6 cellular contexts compared by ENCODE assay signal in the genomic region with DNA sequence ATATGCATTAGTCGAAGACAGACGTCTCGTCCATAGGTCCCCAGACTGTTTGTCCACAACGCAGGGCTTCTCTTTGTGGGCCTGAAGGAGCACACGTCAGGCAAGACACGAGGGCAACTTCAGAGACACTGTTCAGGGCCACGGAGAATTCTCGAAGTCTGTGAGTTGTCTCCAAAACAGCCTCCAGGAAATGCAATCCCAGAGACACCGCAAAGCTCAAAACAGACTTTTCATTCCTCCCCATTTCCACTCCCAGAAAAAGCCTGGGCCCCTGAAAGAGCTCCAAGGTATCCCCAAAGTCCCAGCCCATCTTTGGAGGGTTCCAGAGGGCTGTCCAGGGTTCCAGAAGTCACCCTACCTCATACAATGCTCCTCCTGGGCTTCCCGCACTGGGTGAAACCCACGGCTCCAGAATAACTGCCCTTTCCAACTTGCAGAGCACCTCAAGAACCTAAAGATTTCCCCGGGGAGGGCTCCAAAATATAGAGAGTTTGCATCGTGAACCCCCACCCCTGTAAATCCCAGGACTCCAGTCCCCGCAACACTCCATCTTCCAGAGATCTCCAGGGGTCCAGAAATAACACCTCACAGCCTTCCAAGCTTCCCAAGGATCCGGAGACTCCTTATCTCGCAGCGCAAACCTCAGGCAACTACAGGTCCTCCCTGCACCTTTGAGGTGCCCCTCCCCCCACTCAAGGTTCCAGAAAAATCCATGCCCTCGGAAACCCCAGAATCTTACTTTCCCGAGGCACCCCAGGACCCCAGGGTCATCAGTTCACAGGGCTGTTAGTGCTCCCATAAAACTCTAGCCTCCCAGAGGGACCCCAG. TPM values are rescaled to one million over a fixed set of nuclear protein-coding genes. Genes with fewer than 3 reads are reported as not detected.
A peak's percentile ranks its signal among the peaks of the same experiment; 100 is the strongest.
DNase-seq lines count a peak whose midpoint lies in the region; ATAC-seq, FAIRE-seq and TF ChIP-seq lines count a peak whose summit lies in the region.

No MANE protein-coding gene starts in this region.

- peak overlapping the region; percentile 92 to 96 for H3K27ac ChIP-seq in A549
- peak overlapping the region; percentile 91 for H3K27ac ChIP-seq in skeletal muscle tissue (ENCODE audit: low read depth, low read length)

- peak overlapping the region; percentile 80 for H3K4me2 ChIP-seq in A549

- no peak for FAIRE-seq in A549 (lab: Jason Lieb, UNC)

- CTCF ChIA-PET in A549 (lab: Yijun Ruan, JAX), result interaction anchor here (0.7 to 18.4 kb wide), 7 partner anchors 9 to 171 kb away, joined by 3 to 332 read pairs (median 4); no protein-coding TSS in a partner anchor

- peak; percentile 0 to 1; a peak in 3 of 6 replicates for ATAC-seq in A549

- H3K4me3 ChIP-seq in A549 (peak overlapping the region; percentile 33), skeletal muscle tissue (ENCODE audit: low read length in 3 of 3) (peak overlapping the region; percentile 56 to 75 (median 70))
- H3K4me3 ChIP-seq in Jurkat, Clone E6-1 (ENCODE audit: low read length), result peak overlapping the region; percentile 78

- WGBS in A549 (ENCODE audit: missing lambda C conversion rate), result 10% methylated on average over 17 of the region's 19 CpGs

- H3K9me3 ChIP-seq in A549 (no peaks in the 10 kb centered on the region), skeletal muscle tissue (ENCODE audit: control insufficient read depth in 3 of 3, low read length in 3 of 3) (no peaks in the 10 kb centered on the region)

- TF ChIP-seq POLR2A in A549 (IDR thresholded peaks at IDR 0.05; ENCODE audit: low read length) (peak; percentile 9; the same call in 1 of the 2 replicates), erythroblast (IDR thresholded peaks at IDR 0.05; ENCODE audit: low read length) (peak; percentile 63)

- TF ChIP-seq CTCF in A549 (IDR thresholded peaks at IDR 0.05), result no peak

- DNase-seq in A549 (ENCODE audit: low read depth in 1 of 2, low spot score in 1 of 2), result peak; percentile 63 to 83
- no peak for DNase-seq in Jurkat, Clone E6-1 (ENCODE audit: low read depth, low spot score)
- peak in 1 of 2 experiments; percentile 85 for DNase-seq in erythroblast (lab: John Stamatoyannopoulos, UW)
- no peak for DNase-seq in mucosa of gallbladder (ENCODE audit: low spot score)
- no peak for DNase-seq in SIG-M5 (lab: John Stamatoyannopoulos, UW)

- TF ChIP-seq RAD21 in A549 (conservative IDR thresholded peaks at IDR 0.05 in 1 of 2, IDR thresholded peaks at IDR 0.05 in 1 of 2), result no peak; a peak in 1 of 5 replicates

- peak in 1 of 2 experiments; percentile 21; a peak in 1 of 5 replicates for TF ChIP-seq EP300 in A549 (IDR thresholded peaks at IDR 0.05)

- peaks cover 25 to 31% (median 31%) of the 10 kb centered on the region in 3 donors for H3K36me3 ChIP-seq in skeletal muscle tissue (ENCODE audit: control insufficient read depth in 3 of 3, insufficient read depth in 3 of 3, low read length in 3 of 3)

- H3K27me3 ChIP-seq in skeletal muscle tissue (ENCODE audit: control insufficient read depth in 3 of 3, insufficient read depth in 3 of 3, low read length in 3 of 3), result no peaks in the 10 kb centered on the region

- H3K9ac ChIP-seq in skeletal muscle tissue (ENCODE audit: low read depth in 1 of 3, low read length in 3 of 3), result peak overlapping the region; percentile 67 to 83 (median 69)

- POLR2A ChIA-PET in A549 (lab: Yijun Ruan, JAX), result interaction anchor here (0.7 to 9.6 kb wide), 10 partner anchors 9 to 92 kb away, joined by 3 to 175 read pairs (median 7); partner anchors contain the start of genes BAX, GYS1, NUCB1 and PLEKHA4

- peaks cover 60% of the 10 kb centered on the region for H3K4me1 ChIP-seq in A549
- H3K4me1 ChIP-seq in skeletal muscle tissue (ENCODE audit: control insufficient read depth in 3 of 3, insufficient read depth in 3 of 3, low read length in 3 of 3), result peaks cover 51 to 61% (median 58%) of the 10 kb centered on the region in 3 donors

TF ChIP-seq in A549, 52 proteins besides CTCF, POLR2A, EP300 and RAD21 (continues in another document):
- TF ChIP-seq BHLHE40 (IDR thresholded peaks at IDR 0.05; ENCODE audit: low read depth, low read length), result no peak
- no peak for TF ChIP-seq POLR2AphosphoS2 (conservative IDR thresholded peaks at IDR 0.05; ENCODE audit: low read length)
- TF ChIP-seq ELK1 (IDR thresholded peaks at IDR 0.05; ENCODE audit: low read depth, low read length), result no peak
- no peak for TF ChIP-seq JUN (IDR thresholded peaks at IDR 0.05)
- peak; percentile 92 for TF ChIP-seq E2F6 (IDR thresholded peaks at IDR 0.05; ENCODE audit: borderline replicate concordance, low read depth)
- peak; percentile 7; the same call in 1 of the 2 replicates for TF ChIP-seq TFCP2L1 (CRISPR knock-in tag; IDR thresholded peaks at IDR 0.05)

RNA-seq across cellular contexts. Expression of gene FTL, which starts 0.7 kb away (rescaled TPM):
- 4,743 and 7,067 TPM in 2 replicates for polyA plus RNA-seq in A549 (2011; rRNA removed)
- 10,619 and 11,714 TPM in 2 replicates for polyA plus RNA-seq in A549 (2012; cell fraction: cytosol; rRNA removed)
- polyA plus RNA-seq in A549 (2012; cell fraction: nucleus; rRNA removed), result 4,146 and 4,930 TPM in 2 replicates
- 12,141 to 13,930 TPM (median 13,921 TPM) in 3 replicates for polyA plus RNA-seq in A549 (2017; fragmentation: RNase III; extraction: RNeasy Plus Mini Kit Qiagen cat#74134 plus additional on column Dnase treatment)
- 3,763 and 4,254 TPM in 2 replicates for polyA minus RNA-seq in A549 (2011; rRNA and poly(A)+ RNA removed)
- polyA plus RNA-seq in Jurkat, Clone E6-1 (2012; ENCODE audit: insufficient read depth, insufficient read length), result 719 TPM
- total RNA-seq in skeletal muscle tissue, result 470 TPM
- total RNA-seq in mucosa of gallbladder, result 4,398 TPM

RNA-seq across cellular contexts. Expression of gene BAX, which starts 9.7 kb away (rescaled TPM):
- polyA plus RNA-seq in A549 (2011; rRNA removed) (120 and 134 TPM in 2 replicates), A549 (2017; fragmentation: RNase III; extraction: RNeasy Plus Mini Kit Qiagen cat#74134 plus additional on column Dnase treatment) (265 to 299 TPM (median 284 TPM) in 3 replicates)
- polyA plus RNA-seq in A549 (2012; cell fraction: cytosol; rRNA removed), result 334 and 386 TPM in 2 replicates
- polyA plus RNA-seq in A549 (2012; cell fraction: nucleus; rRNA removed), result 294 and 323 TPM in 2 replicates
- 120 and 135 TPM in 2 replicates for polyA minus RNA-seq in A549 (2011; rRNA and poly(A)+ RNA removed)
- 109 TPM for polyA plus RNA-seq in Jurkat, Clone E6-1 (2012; ENCODE audit: insufficient read depth, insufficient read length)
- total RNA-seq in skeletal muscle tissue (20.4 TPM), mucosa of gallbladder (110 TPM)

RNA-seq across cellular contexts. Expression of gene GYS1, which starts 28.7 kb away (rescaled TPM):
- polyA plus RNA-seq in A549 (2011; rRNA removed) (10.3 and 16.4 TPM in 2 replicates), A549 (2017; fragmentation: RNase III; extraction: RNeasy Plus Mini Kit Qiagen cat#74134 plus additional on column Dnase treatment) (23.8 to 25.0 TPM (median 24.8 TPM) in 3 replicates)
- polyA plus RNA-seq in A549 (2012; cell fraction: cytosol; rRNA removed), result 20.9 and 27.4 TPM in 2 replicates
- 56.7 and 57.3 TPM in 2 replicates for polyA plus RNA-seq in A549 (2012; cell fraction: nucleus; rRNA removed)
- 29.5 and 30.2 TPM in 2 replicates for polyA minus RNA-seq in A549 (2011; rRNA and poly(A)+ RNA removed)
- polyA plus RNA-seq in Jurkat, Clone E6-1 (2012; ENCODE audit: insufficient read depth, insufficient read length), result 41.6 TPM
- total RNA-seq in skeletal muscle tissue (42.8 TPM), mucosa of gallbladder (41.3 TPM)

RNA-seq across cellular contexts. Expression of gene RUVBL2, which starts 29.3 kb away (rescaled TPM):
- 146 and 186 TPM in 2 replicates for polyA plus RNA-seq in A549 (2011; rRNA removed)
- 517 and 543 TPM in 2 replicates for polyA plus RNA-seq in A549 (2012; cell fraction: cytosol; rRNA removed)
- 718 and 862 TPM in 2 replicates for polyA plus RNA-seq in A549 (2012; cell fraction: nucleus; rRNA removed)
- polyA plus RNA-seq in A549 (2017; fragmentation: RNase III; extraction: RNeasy Plus Mini Kit Qiagen cat#74134 plus additional on column Dnase treatment), result 213 to 274 TPM (median 225 TPM) in 3 replicates
- polyA minus RNA-seq in A549 (2011; rRNA and poly(A)+ RNA removed), result 231 and 334 TPM in 2 replicates
- 362 TPM for polyA plus RNA-seq in Jurkat, Clone E6-1 (2012; ENCODE audit: insufficient read depth, insufficient read length)
- total RNA-seq in skeletal muscle tissue, result 101 TPM
- total RNA-seq in mucosa of gallbladder, result 60.3 TPM

RNA-seq across cellular contexts. Expression of gene DHDH, which starts 30.9 kb away (rescaled TPM):
- polyA plus RNA-seq in A549 (2011; rRNA removed) (0.60 and 0.78 TPM in 2 replicates), A549 (2017; fragmentation: RNase III; extraction: RNeasy Plus Mini Kit Qiagen cat#74134 plus additional on column Dnase treatment) (1.1 to 1.2 TPM (median 1.2 TPM) in 3 replicates)
- 0.90 and 1.1 TPM in 2 replicates for polyA plus RNA-seq in A549 (2012; cell fraction: cytosol; rRNA removed)
- 0.93 and 1.1 TPM in 2 replicates for polyA plus RNA-seq in A549 (2012; cell fraction: nucleus; rRNA removed)
- 0.29 TPM in 1 of 2 replicates, not detected in the other for polyA minus RNA-seq in A549 (2011; rRNA and poly(A)+ RNA removed)
- polyA plus RNA-seq in Jurkat, Clone E6-1 (2012; ENCODE audit: insufficient read depth, insufficient read length), result 8.0 TPM
- total RNA-seq in skeletal muscle tissue (not detected), mucosa of gallbladder (1.9 TPM)

Comparison
In these comparisons a context has a peak if more than half of its experiments do, and no peak if none do; other contexts are left out.
1. DNase-seq: peak in A549 (2 of 2); none in Jurkat, Clone E6-1 (single experiment), mucosa of gallbladder (single experiment) and SIG-M5 (single experiment).
2. Peak in every context shown above with its lines, with median percentiles within 50 percentile points of each other: H3K4me3 ChIP-seq.